ENCODE assay signal across 8 cellular contexts in the genomic region with DNA sequence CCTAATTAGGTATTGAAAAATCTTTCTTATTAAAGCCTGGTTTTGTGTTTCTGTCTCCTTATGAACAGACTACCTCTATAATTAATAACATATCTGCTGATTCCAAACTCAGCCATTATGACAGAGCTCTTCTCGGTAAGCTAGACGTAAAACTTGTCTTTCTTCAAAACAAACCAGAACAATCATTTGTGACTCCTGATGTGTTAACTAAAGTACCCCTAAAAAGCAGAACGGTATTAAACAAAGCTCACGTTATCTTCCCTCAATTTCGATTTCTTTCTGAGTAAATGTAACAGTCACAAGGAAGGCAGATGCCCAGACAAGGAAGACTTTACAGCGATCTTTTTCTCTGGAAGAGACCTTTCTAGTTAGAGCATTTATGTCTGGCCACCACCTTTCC. TPM values are rescaled to one million over a fixed set of nuclear protein-coding genes. Genes with fewer than 3 reads are reported as not detected.
DNase-seq lines count a peak whose midpoint lies in the region; ATAC-seq and TF ChIP-seq lines count a peak whose summit lies in the region.

No MANE protein-coding gene starts in this region.

- H3K4me3 ChIP-seq in cardiac fibroblast (replicated peaks in 1 of 2; ENCODE audit: low read depth in 2 of 2, low read length in 2 of 2) (peak overlapping the region; percentile 57 to 92), mesodermal cell (ENCODE audit: extremely low read depth, insufficient read depth, low read length, poor library complexity, severe bottlenecking) (peak overlapping the region; percentile 85)

- H3K4me1 ChIP-seq in mesodermal cell (ENCODE audit: control insufficient read depth, insufficient read depth, low read length, poor library complexity, severe bottlenecking): peaks cover 2% of the 10 kb centered on the region

- WGBS in mesodermal cell (ENCODE audit: insufficient coverage in 2 of 2), 2 experiments: 33 to 49% methylated on average over 5 to 6 of the region's 6 CpGs

- H3K9me3 Mint-ChIP-seq in natural killer cell: no peaks in the 10 kb centered on the region
- H3K9me3 Mint-ChIP-seq in natural killer cell treated with Interleukin-12 subunit alpha and Interleukin-12 subunit beta and Interleukin-15 and Interleukin-18, amount 100 ng/mL, for 72 hours: no peaks in the 10 kb centered on the region

- no peaks in the 10 kb centered on the region for H3K36me3 Mint-ChIP-seq in natural killer cell
- peaks cover 4% of the 10 kb centered on the region for H3K36me3 Mint-ChIP-seq in natural killer cell treated with Interleukin-12 subunit alpha and Interleukin-12 subunit beta and Interleukin-15 and Interleukin-18, amount 100 ng/mL, for 72 hours

- intact Hi-C loops in natural killer cell (cut with micrococcal nuclease) (no loop called here), head of caudate nucleus (cut with DNase I) (no loop called here)

- no peak overlapping the region for H3K27ac Mint-ChIP-seq in natural killer cell
- H3K27ac Mint-ChIP-seq in natural killer cell treated with Interleukin-12 subunit alpha and Interleukin-12 subunit beta and Interleukin-15 and Interleukin-18, amount 100 ng/mL, for 72 hours: no peak overlapping the region

- peaks cover 18 to 19% of the 10 kb centered on the region in 2 donors for H3K27me3 Mint-ChIP-seq in natural killer cell (ENCODE audit: low read depth in 2 of 2)
- H3K27me3 Mint-ChIP-seq in natural killer cell treated with Interleukin-12 subunit alpha and Interleukin-12 subunit beta and Interleukin-15 and Interleukin-18, amount 100 ng/mL, for 72 hours: peaks cover 13 to 16% of the 10 kb centered on the region in 2 donors

- H3K27ac ChIP-seq in mesodermal cell (ENCODE audit: low read depth, low read length, severe bottlenecking): no peak overlapping the region

- DNase-seq in natural killer cell: no peak
- no peak for DNase-seq in natural killer cell treated with Interleukin-12 subunit alpha and Interleukin-12 subunit beta and Interleukin-15 and Interleukin-18, amount 100 ng/mL, for 72 hours (ENCODE audit: low spot score)
- peak in 1 of 2 donors; percentile 17 for DNase-seq in cardiac fibroblast (ENCODE audit: low read depth in 2 of 2)
- DNase-seq in iPS-NIHi7 (ENCODE audit: extremely low spot score): no peak
- DNase-seq in head of caudate nucleus: no peak

- peak overlapping the region; percentile 65 for H3K4me3 Mint-ChIP-seq in natural killer cell
- H3K4me3 Mint-ChIP-seq in natural killer cell treated with Interleukin-12 subunit alpha and Interleukin-12 subunit beta and Interleukin-15 and Interleukin-18, amount 100 ng/mL, for 72 hours: no peak overlapping the region

- no peaks in the 10 kb centered on the region for H3K9me3 ChIP-seq in mesodermal cell (ENCODE audit: control insufficient read depth, low read length)

- H3K36me3 ChIP-seq in mesodermal cell (ENCODE audit: control insufficient read depth, insufficient read depth, low read length): peaks cover 33% of the 10 kb centered on the region

- no peaks in the 10 kb centered on the region for H3K4me1 Mint-ChIP-seq in natural killer cell
- peaks cover 0 to 6% of the 10 kb centered on the region in 2 donors for H3K4me1 Mint-ChIP-seq in natural killer cell treated with Interleukin-12 subunit alpha and Interleukin-12 subunit beta and Interleukin-15 and Interleukin-18, amount 100 ng/mL, for 72 hours (ENCODE audit: low read depth in 2 of 2)

- ATAC-seq in natural killer cell: no peak
- no peak for ATAC-seq in natural killer cell treated with Interleukin-12 subunit alpha and Interleukin-12 subunit beta and Interleukin-15 and Interleukin-18, amount 100 ng/mL, for 72 hours
- ATAC-seq in GM18873 (IDR thresholded peaks at IDR 0.05; ENCODE audit: low FRiP score, unreplicated experiment): no peak
- ATAC-seq in HG02642 (IDR thresholded peaks at IDR 0.05; ENCODE audit: poor library complexity, unreplicated experiment): no peak

- TF ChIP-seq CTCF in natural killer cell (IDR thresholded peaks at IDR 0.05) (no peak), cardiac fibroblast (IDR thresholded peaks at IDR 0.05; ENCODE audit: low read depth, low read length) (no peak)

RNA-seq across cellular contexts. Expression of a gene that starts 1.8 kb away (rescaled TPM):
- total RNA-seq in natural killer cell: under 1 TPM in 1 of 3 donors, not detected in 2; 0.15 TPM
- not detected for total RNA-seq in natural killer cell treated with Interleukin-12 subunit alpha and Interleukin-12 subunit beta and Interleukin-15 and Interleukin-18, amount 100 ng/mL, for 72 hours
- polyA plus RNA-seq in mesodermal cell (2013, experiment 1 of 2): 29.7 TPM
- 30.9 TPM for polyA plus RNA-seq in mesodermal cell (2013, experiment 2 of 2)
